In the genomic region with DNA sequence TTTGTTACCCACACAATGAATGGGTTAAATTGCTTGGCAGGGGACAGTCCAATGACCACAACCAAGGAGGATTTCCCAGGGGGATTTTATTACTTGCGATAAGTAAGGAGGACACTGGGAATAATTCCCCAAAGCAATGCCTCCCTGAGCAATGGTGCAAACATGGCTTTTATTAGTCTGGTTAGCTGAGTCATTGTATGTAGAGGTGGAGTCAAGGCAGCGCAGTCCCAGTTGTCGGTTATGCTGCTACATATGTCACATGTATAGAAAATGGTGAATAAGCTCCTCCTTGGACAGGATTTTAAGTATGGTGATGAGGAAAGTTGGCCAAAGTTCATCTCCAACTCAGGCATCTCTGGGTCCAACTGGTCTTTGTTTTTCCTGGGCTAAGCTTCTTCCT, we compare ENCODE assay signal across 1 cellular context.
TF ChIP-seq lines count a peak whose summit lies in the region.

No MANE protein-coding gene starts in this region.

TF ChIP-seq in H1, 55 proteins besides CTCF, POLR2A, EP300 and RAD21:
- no peak for TF ChIP-seq CBX5 (IDR thresholded peaks at IDR 0.05; ENCODE audit: low read depth, low read length)
- TF ChIP-seq KDM5A (IDR thresholded peaks at IDR 0.05; ENCODE audit: low read length): no peak
- TF ChIP-seq SUZ12 (IDR thresholded peaks at IDR 0.05; ENCODE audit: low read length): no peak
- no peak for TF ChIP-seq SIRT6 (IDR thresholded peaks at IDR 0.05; ENCODE audit: low read length)
- no peak for TF ChIP-seq HDAC6 (IDR thresholded peaks at IDR 0.05; ENCODE audit: low read depth, low read length)
- TF ChIP-seq SP4 (IDR thresholded peaks at IDR 0.05; ENCODE audit: low read length): no peak
- no peak for TF ChIP-seq E2F6 (IDR thresholded peaks at IDR 0.05)
- TF ChIP-seq SIN3A (conservative IDR thresholded peaks at IDR 0.05 in 1 of 2, IDR thresholded peaks at IDR 0.05 in 1 of 2; ENCODE audit: low read depth in 1 of 2, low read length in 2 of 2): no peak
- TF ChIP-seq BCL11A (IDR thresholded peaks at IDR 0.05; ENCODE audit: low read depth in 2 of 2, low read length in 2 of 2): no peak
- no peak for TF ChIP-seq RNF2 (IDR thresholded peaks at IDR 0.05; ENCODE audit: borderline replicate concordance, low read depth, low read length, missing control alignments, poor library complexity, severe bottlenecking)
- no peak for TF ChIP-seq KDM1A (IDR thresholded peaks at IDR 0.05; ENCODE audit: borderline replicate concordance, low read length)
- TF ChIP-seq SIX5 (IDR thresholded peaks at IDR 0.05; ENCODE audit: low read depth, low read length): no peak
- no peak for TF ChIP-seq SRF (IDR thresholded peaks at IDR 0.05; ENCODE audit: low read depth, low read length)
- no peak for TF ChIP-seq PHF8 (conservative IDR thresholded peaks at IDR 0.05; ENCODE audit: low read depth, low read length)
- no peak for TF ChIP-seq TBP (IDR thresholded peaks at IDR 0.05; ENCODE audit: low read depth, low read length)
